In genomic region chr1:244272471-244273261, GRCh38 we compare ENCODE assay signal across 8 cellular contexts.
DNase-seq lines count a peak whose midpoint lies in the region; TF ChIP-seq lines count a peak whose summit lies in the region.

No MANE protein-coding gene starts in this region.

- no peaks in the 10 kb centered on the region for H3K36me3 Mint-ChIP-seq in activated CD4-positive, alpha-beta memory T cell treated with anti-CD3 and anti-CD28 coated beads for 36 hours

- H3K27me3 ChIP-seq in BE2C: no peaks in the 10 kb centered on the region
- no peaks in the 10 kb centered on the region for H3K27me3 ChIP-seq in dorsolateral prefrontal cortex

- TF ChIP-seq CTCF in BE2C (IDR thresholded peaks at IDR 0.05; ENCODE audit: low read depth, low read length): peak; percentile 100
- peak; percentile 91 to 100 (median 98) for TF ChIP-seq CTCF in dorsolateral prefrontal cortex (IDR thresholded peaks at IDR 0.05 in 54 of 56, conservative IDR thresholded peaks at IDR 0.05 in 2 of 56; ENCODE audit: low read depth in 1 of 56, partially characterized antibody in 56 of 56)

- H3K4me1 ChIP-seq in BE2C: peaks cover 20% of the 10 kb centered on the region

- DNase-seq in BE2C: peak; percentile 65
- peak; percentile 41 for DNase-seq in GM19240 (ENCODE audit: insufficient read length, low spot score)
- DNase-seq in HK-2 (ENCODE audit: unreplicated experiment): peak; percentile 83
- DNase-seq in NCI-H82 (lab: John Stamatoyannopoulos, UW): peak; percentile 91
- peak; percentile 80 for DNase-seq in activated CD4-positive, alpha-beta memory T cell treated with anti-CD3 and anti-CD28 coated beads for 36 hours
- DNase-seq in dorsolateral prefrontal cortex: peak; percentile 50 to 82 (median 72)
- DNase-seq in lung microvascular endothelial cell (ENCODE audit: low read depth in 2 of 2): peak; percentile 91 to 92
- DNase-seq in stimulated activated CD8-positive, alpha-beta memory T cell treated with anti-CD3 and anti-CD28 coated beads, Interleukin-12 subunit alpha, Interleukin-12 subunit beta, amount 100 ng/mL, for 24 hours (ENCODE audit: extremely low read depth): peak; percentile 24

- peaks cover 7% of the 10 kb centered on the region for H3K9me3 Mint-ChIP-seq in activated CD4-positive, alpha-beta memory T cell treated with anti-CD3 and anti-CD28 coated beads for 36 hours

- H3K36me3 ChIP-seq in BE2C: no peaks in the 10 kb centered on the region

- H3K4me3 ChIP-seq in BE2C (ENCODE audit: low read depth, low read length) (no peak overlapping the region), dorsolateral prefrontal cortex (peak overlapping the region in 12 of 59 donors; percentile 3 to 28 (median 16))

- no peak overlapping the region for H3K27ac Mint-ChIP-seq in activated CD4-positive, alpha-beta memory T cell treated with anti-CD3 and anti-CD28 coated beads for 36 hours

- intact Hi-C loops in activated CD4-positive, alpha-beta memory T cell treated with anti-CD3 and anti-CD28 coated beads for 36 hours (cut with micrococcal nuclease): loop anchor here (1.0 to 10.0 kb wide), 7 partner anchors 27 to 928 kb away; partner anchors contain the start of gene AKT3
- intact Hi-C loops in dorsolateral prefrontal cortex (cut with DNase I): loop anchor here (1.0 to 10.0 kb wide), 12 partner anchors 54 to 925 kb away; partner anchors contain the start of gene AKT3 (in 2 of the 2)

- peak overlapping the region in 58 of 59 donors; percentile 16 to 92 (median 81) for H3K27ac ChIP-seq in dorsolateral prefrontal cortex

- POLR2A ChIA-PET in activated CD4-positive, alpha-beta memory T cell treated with anti-CD3 and anti-CD28 coated beads for 36 hours (lab: Charles Lee): no interaction called here

- CTCF ChIA-PET in activated CD4-positive, alpha-beta memory T cell treated with anti-CD3 and anti-CD28 coated beads for 36 hours (lab: Charles Lee): interaction anchor here (0.6 to 3.7 kb wide), 10 partner anchors 10 to 929 kb away, joined by 3 to 22 read pairs (median 5); no protein-coding TSS in a partner anchor

- no peak overlapping the region for H3K4me3 Mint-ChIP-seq in activated CD4-positive, alpha-beta memory T cell treated with anti-CD3 and anti-CD28 coated beads for 36 hours

- H3K4me1 Mint-ChIP-seq in activated CD4-positive, alpha-beta memory T cell treated with anti-CD3 and anti-CD28 coated beads for 36 hours (ENCODE audit: low read depth): peaks cover 5% of the 10 kb centered on the region

- peaks cover 5% of the 10 kb centered on the region for H3K9me3 ChIP-seq in BE2C

- peaks cover 1% of the 10 kb centered on the region for H3K27me3 Mint-ChIP-seq in activated CD4-positive, alpha-beta memory T cell treated with anti-CD3 and anti-CD28 coated beads for 36 hours

Comparison
In these comparisons a context has a peak if more than half of its experiments do, and no peak if none do; other contexts are left out.
1. DNase-seq: peak in every context shown above with its lines; median percentile 92 in lung microvascular endothelial cell; 91 in NCI-H82; 83 in HK-2; 80 in activated CD4-positive, alpha-beta memory T cell treated with anti-CD3 and anti-CD28 coated beads for 36 hours; 72 in dorsolateral prefrontal cortex; 65 in BE2C; 41 in GM19240; 24 in stimulated activated CD8-positive, alpha-beta memory T cell treated with anti-CD3 and anti-CD28 coated beads, Interleukin-12 subunit alpha, Interleukin-12 subunit beta, amount 100 ng/mL, for 24 hours.